ENCODE assay signal across 23 cellular contexts in the genomic region with DNA sequence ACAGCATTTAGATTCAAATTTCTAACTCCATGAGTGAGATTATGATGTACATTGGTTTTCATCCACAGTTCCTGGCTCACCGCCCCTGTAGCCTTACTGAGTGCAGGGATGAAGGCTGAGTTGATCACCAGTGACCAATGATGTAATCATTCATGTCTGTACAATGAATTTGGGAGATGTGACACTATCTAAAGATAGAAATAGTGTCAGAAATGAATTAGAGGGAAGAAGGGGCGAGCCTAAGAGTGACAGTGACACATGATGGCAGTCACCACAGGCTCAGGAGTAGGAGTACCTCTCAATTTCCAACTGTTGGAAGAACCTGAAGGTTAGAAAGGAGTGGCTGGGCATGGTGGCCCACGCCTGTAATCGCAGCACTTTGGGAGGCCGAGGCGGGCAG. TPM values are rescaled to one million over a fixed set of nuclear protein-coding genes. Genes with fewer than 3 reads are reported as not detected.
DNase-seq lines count a peak whose midpoint lies in the region; ATAC-seq and TF ChIP-seq lines count a peak whose summit lies in the region.
"Had no signal": no experiment of that assay in that cellular context is flagged by ENCODE, and none has a peak within 500 bp of the region (broad histone marks: within the 10 kb centered on the region; RNA-seq: fewer than 3 reads in every experiment).

No MANE protein-coding gene starts in this region.

- H3K4me1 Mint-ChIP-seq in CD4-positive, alpha-beta T cell (ENCODE audit: low read depth), result peaks cover 68% of the 10 kb centered on the region
- H3K4me1 Mint-ChIP-seq in CD8-positive, alpha-beta T cell (ENCODE audit: low read depth), result peaks cover 60% of the 10 kb centered on the region
- peaks cover 51% of the 10 kb centered on the region for H3K4me1 Mint-ChIP-seq in activated T-helper 1 cell treated with anti-CD3 and anti-CD28 coated beads, Interleukin-12 subunit alpha, Interleukin-12 subunit beta, Interleukin-2, Interleukin-4 antibody, amounts not matched to agents 30 ng/mL and 10 ng/mL and 1 ng/mL, durations not matched to agents 14 hours and 24 hours and 36 hours (ENCODE audit: low read depth)
- peaks cover 41 to 74% (median 65%) of the 10 kb centered on the region in 7 donors for H3K4me1 Mint-ChIP-seq in naive thymus-derived CD4-positive, alpha-beta T cell

- TF ChIP-seq CTCF in CD4-positive, alpha-beta T cell (IDR thresholded peaks at IDR 0.05), result no peak
- TF ChIP-seq CTCF in CD8-positive, alpha-beta T cell (IDR thresholded peaks at IDR 0.05), result no peak
- TF ChIP-seq CTCF in lower lobe of right lung (IDR thresholded peaks at IDR 0.05), result no peak
- TF ChIP-seq CTCF in GM10248 (IDR thresholded peaks at IDR 0.05; ENCODE audit: control extremely low read depth, extremely low read depth, low read depth, missing control alignments), result no peak

- H3K36me3 ChIP-seq in CD8-positive, alpha-beta T cell (ENCODE audit: insufficient read depth, low read length), result no peaks in the 10 kb centered on the region
- H3K36me3 ChIP-seq in naive thymus-derived CD4-positive, alpha-beta T cell (ENCODE audit: control insufficient read depth in 2 of 3, insufficient read depth in 3 of 3, low read length in 3 of 3), result peaks cover 0 to 21% (median 0%) of the 10 kb centered on the region in 3 experiments
- peaks cover 10% of the 10 kb centered on the region for H3K36me3 ChIP-seq in lower lobe of right lung

- no peak overlapping the region for H3K4me3 ChIP-seq in CD8-positive, alpha-beta T cell (ENCODE audit: low read depth, low read length)
- no peak overlapping the region for H3K4me3 ChIP-seq in naive thymus-derived CD4-positive, alpha-beta T cell (ENCODE audit: low read length)
- H3K4me3 ChIP-seq in lower lobe of right lung, result no peak overlapping the region
- H3K4me3 ChIP-seq: GM12878, GM23338 had no signal

- H3K27me3 ChIP-seq in CD4-positive, alpha-beta T cell (ENCODE audit: control insufficient read depth, insufficient read depth, low read length), result no peaks in the 10 kb centered on the region
- H3K27me3 ChIP-seq in CD8-positive, alpha-beta T cell (ENCODE audit: insufficient read depth, low read length), result no peaks in the 10 kb centered on the region
- no peaks in the 10 kb centered on the region for H3K27me3 ChIP-seq in naive thymus-derived CD4-positive, alpha-beta T cell (ENCODE audit: control insufficient read depth in 2 of 2, insufficient read depth in 2 of 2, low read length in 2 of 2)
- no peaks in the 10 kb centered on the region for H3K27me3 ChIP-seq in lower lobe of right lung (ENCODE audit: low read depth)

- DNase-seq in CD4-positive, alpha-beta T cell, result no peak
- DNase-seq in CD8-positive, alpha-beta T cell, result no peak
- no peak for DNase-seq in activated T-helper 1 cell treated with anti-CD3 and anti-CD28 coated beads, Interleukin-12 subunit alpha, Interleukin-12 subunit beta, Interleukin-2, Interleukin-4 antibody, amounts not matched to agents 30 ng/mL and 10 ng/mL and 1 ng/mL, durations not matched to agents 14 hours and 24 hours and 36 hours (ENCODE audit: low spot score)
- DNase-seq in naive thymus-derived CD4-positive, alpha-beta T cell, result no peak
- DNase-seq in lower lobe of right lung, result no peak
- DNase-seq in KG1 (lab: John Stamatoyannopoulos, UW), result no peak
- DNase-seq in GM03348 (ENCODE audit: low spot score), result no peak
- DNase-seq in GM10248 (ENCODE audit: extremely low spot score), result no peak
- DNase-seq: ACHN, DMS153, GDM1, HCEC 1CT, NCI-H1105, NCI-H2081, NCI-H2171 treated with DMSO at 0.1 percent for 48 hours, NCI-H510A, NCI-H748 treated with DMSO at 0.1 percent for 48 hours, OCI-M1, SHP77, SK-N-SH had no signal

- ATAC-seq in CD4-positive, alpha-beta T cell (ENCODE audit: poor library complexity), result no peak
- ATAC-seq in CD8-positive, alpha-beta T cell, result no peak
- ATAC-seq in naive thymus-derived CD4-positive, alpha-beta T cell, result no peak
- no peak for ATAC-seq in lower lobe of right lung
- ATAC-seq: GM12878, GM23338 had no signal

- CTCF ChIA-PET in CD4-positive, alpha-beta T cell (lab: Charles Lee), result no interaction called here
- CTCF ChIA-PET in CD8-positive, alpha-beta T cell (lab: Charles Lee), result no interaction called here
- CTCF ChIA-PET in naive thymus-derived CD4-positive, alpha-beta T cell (lab: Charles Lee), result interaction anchor here (1.4 kb wide), 1 partner anchor 38 kb away, joined by 5 read pairs; no protein-coding TSS in a partner anchor
- CTCF ChIA-PET in GM10248 (lab: Yijun Ruan, JAX), result interaction anchor here (1.0 kb wide), 1 partner anchor 26 kb away, joined by 3 read pairs; no protein-coding TSS in a partner anchor

- H3K4me3 Mint-ChIP-seq in CD4-positive, alpha-beta T cell, result peak overlapping the region; percentile 100
- peak overlapping the region; percentile 18 for H3K4me3 Mint-ChIP-seq in CD8-positive, alpha-beta T cell
- H3K4me3 Mint-ChIP-seq in activated T-helper 1 cell treated with anti-CD3 and anti-CD28 coated beads, Interleukin-12 subunit alpha, Interleukin-12 subunit beta, Interleukin-2, Interleukin-4 antibody, amounts not matched to agents 30 ng/mL and 10 ng/mL and 1 ng/mL, durations not matched to agents 14 hours and 24 hours and 36 hours, result peak overlapping the region; percentile 12
- H3K4me3 Mint-ChIP-seq in naive thymus-derived CD4-positive, alpha-beta T cell, result peak overlapping the region in 7 of 10 donors; percentile 4 to 100 (median 33)

- no peaks in the 10 kb centered on the region for H3K9me3 ChIP-seq in CD4-positive, alpha-beta T cell (ENCODE audit: control insufficient read depth, low read length)
- H3K9me3 ChIP-seq in CD8-positive, alpha-beta T cell (ENCODE audit: low read length), result no peaks in the 10 kb centered on the region
- H3K9me3 ChIP-seq in naive thymus-derived CD4-positive, alpha-beta T cell (ENCODE audit: control insufficient read depth in 2 of 3, low read length in 3 of 3), result no peaks in the 10 kb centered on the region
- no peaks in the 10 kb centered on the region for H3K9me3 ChIP-seq in lower lobe of right lung
- H3K9me3 ChIP-seq: SK-N-SH had no signal

- POLR2A ChIA-PET in CD4-positive, alpha-beta T cell (lab: Charles Lee), result interaction anchor here (1.0 to 1.4 kb wide), 3 partner anchors 21 to 87 kb away, joined by 3 to 5 read pairs (median 3); partner anchors contain the start of gene SMCHD1
- POLR2A ChIA-PET in CD8-positive, alpha-beta T cell (lab: Charles Lee), result interaction anchor here (0.7 kb wide), 1 partner anchor 88 kb away, joined by 3 read pairs; no protein-coding TSS in a partner anchor
- POLR2A ChIA-PET in naive thymus-derived CD4-positive, alpha-beta T cell (lab: Charles Lee), result interaction anchor here (0.6 to 1.4 kb wide), 6 partner anchors 21 to 139 kb away, joined by 3 to 8 read pairs (median 4); partner anchors contain the start of gene SMCHD1
- POLR2A ChIA-PET in GM10248 (lab: Yijun Ruan, JAX), result no interaction called here

- peak overlapping the region; percentile 99 for H3K27ac Mint-ChIP-seq in CD4-positive, alpha-beta T cell
- H3K27ac Mint-ChIP-seq in CD8-positive, alpha-beta T cell, result no peak overlapping the region
- no peak overlapping the region for H3K27ac Mint-ChIP-seq in activated T-helper 1 cell treated with anti-CD3 and anti-CD28 coated beads, Interleukin-12 subunit alpha, Interleukin-12 subunit beta, Interleukin-2, Interleukin-4 antibody, amounts not matched to agents 30 ng/mL and 10 ng/mL and 1 ng/mL, durations not matched to agents 14 hours and 24 hours and 36 hours
- H3K27ac Mint-ChIP-seq in naive thymus-derived CD4-positive, alpha-beta T cell, result peak overlapping the region in 4 of 9 donors; percentile 13 to 99 (median 35)
- H3K27ac Mint-ChIP-seq: GM23338 had no signal

- peaks cover 63% of the 10 kb centered on the region for H3K36me3 Mint-ChIP-seq in CD4-positive, alpha-beta T cell (ENCODE audit: low read depth)
- H3K36me3 Mint-ChIP-seq in CD8-positive, alpha-beta T cell, result peaks cover 42% of the 10 kb centered on the region
- H3K36me3 Mint-ChIP-seq in activated T-helper 1 cell treated with anti-CD3 and anti-CD28 coated beads, Interleukin-12 subunit alpha, Interleukin-12 subunit beta, Interleukin-2, Interleukin-4 antibody, amounts not matched to agents 30 ng/mL and 10 ng/mL and 1 ng/mL, durations not matched to agents 14 hours and 24 hours and 36 hours (ENCODE audit: low read depth), result peaks cover 31% of the 10 kb centered on the region
- peaks cover 10 to 24% (median 23%) of the 10 kb centered on the region in 5 donors for H3K36me3 Mint-ChIP-seq in naive thymus-derived CD4-positive, alpha-beta T cell

- intact Hi-C loops in CD4-positive, alpha-beta T cell (cut with DNase I, micrococcal nuclease), result loop anchor here in 1 of 2 experiments (10.0 kb wide), 1 partner anchor 217 kb away; no protein-coding TSS in a partner anchor
- intact Hi-C loops in CD8-positive, alpha-beta T cell (cut with DNase I, micrococcal nuclease), result no loop called here
- intact Hi-C loops in activated T-helper 1 cell treated with anti-CD3 and anti-CD28 coated beads, Interleukin-12 subunit alpha, Interleukin-12 subunit beta, Interleukin-2, Interleukin-4 antibody, amounts not matched to agents 30 ng/mL and 10 ng/mL and 1 ng/mL, durations not matched to agents 14 hours and 24 hours and 36 hours (cut with micrococcal nuclease), result no loop called here
- intact Hi-C loops in naive thymus-derived CD4-positive, alpha-beta T cell (cut with micrococcal nuclease), result no loop called here
- intact Hi-C loops in lower lobe of right lung (cut with DNase I), result no loop called here

- peaks cover 27% of the 10 kb centered on the region for H3K4me1 ChIP-seq in CD8-positive, alpha-beta T cell (ENCODE audit: insufficient read depth, low read length)
- peaks cover 10 to 13% of the 10 kb centered on the region in 2 donors for H3K4me1 ChIP-seq in naive thymus-derived CD4-positive, alpha-beta T cell (ENCODE audit: control insufficient read depth in 2 of 2, insufficient read depth in 2 of 2, low read length in 2 of 2)
- peaks cover 15% of the 10 kb centered on the region for H3K4me1 ChIP-seq in lower lobe of right lung

- no peaks in the 10 kb centered on the region for H3K27me3 Mint-ChIP-seq in CD4-positive, alpha-beta T cell
- no peaks in the 10 kb centered on the region for H3K27me3 Mint-ChIP-seq in CD8-positive, alpha-beta T cell (ENCODE audit: low read depth)
- no peaks in the 10 kb centered on the region for H3K27me3 Mint-ChIP-seq in activated T-helper 1 cell treated with anti-CD3 and anti-CD28 coated beads, Interleukin-12 subunit alpha, Interleukin-12 subunit beta, Interleukin-2, Interleukin-4 antibody, amounts not matched to agents 30 ng/mL and 10 ng/mL and 1 ng/mL, durations not matched to agents 14 hours and 24 hours and 36 hours (ENCODE audit: insufficient read depth)
- no peaks in the 10 kb centered on the region for H3K27me3 Mint-ChIP-seq in naive thymus-derived CD4-positive, alpha-beta T cell

- H3K27ac ChIP-seq in CD4-positive, alpha-beta T cell (ENCODE audit: low read depth, low read length), result no peak overlapping the region
- H3K27ac ChIP-seq in CD8-positive, alpha-beta T cell (ENCODE audit: low read depth, low read length), result no peak overlapping the region
- no peak overlapping the region for H3K27ac ChIP-seq in naive thymus-derived CD4-positive, alpha-beta T cell (ENCODE audit: low read depth, low read length)
- no peak overlapping the region for H3K27ac ChIP-seq in lower lobe of right lung
- H3K27ac ChIP-seq: C4-2B had no signal

- no peaks in the 10 kb centered on the region for H3K9me3 Mint-ChIP-seq in CD4-positive, alpha-beta T cell
- no peaks in the 10 kb centered on the region for H3K9me3 Mint-ChIP-seq in CD8-positive, alpha-beta T cell
- H3K9me3 Mint-ChIP-seq in activated T-helper 1 cell treated with anti-CD3 and anti-CD28 coated beads, Interleukin-12 subunit alpha, Interleukin-12 subunit beta, Interleukin-2, Interleukin-4 antibody, amounts not matched to agents 30 ng/mL and 10 ng/mL and 1 ng/mL, durations not matched to agents 14 hours and 24 hours and 36 hours, result no peaks in the 10 kb centered on the region
- no peaks in the 10 kb centered on the region for H3K9me3 Mint-ChIP-seq in naive thymus-derived CD4-positive, alpha-beta T cell
- H3K9me3 Mint-ChIP-seq: GM23338 had no signal

RNA-seq across cellular contexts. Expression of gene METTL4, which starts 3.2 kb away (rescaled TPM):
- 10 to 100 TPM in 1 of 2 experiments, 1 to 10 TPM in 1; 6.5 to 10.4 TPM for total RNA-seq in CD4-positive, alpha-beta T cell
- 1 to 10 TPM; 4.8 to 5.4 TPM for total RNA-seq in CD8-positive, alpha-beta T cell
- total RNA-seq in activated T-helper 1 cell treated with anti-CD3 and anti-CD28 coated beads, Interleukin-12 subunit alpha, Interleukin-12 subunit beta, Interleukin-2, Interleukin-4 antibody, amounts not matched to agents 30 ng/mL and 10 ng/mL and 1 ng/mL, durations not matched to agents 14 hours and 24 hours and 36 hours, result 15.0 and 26.2 TPM in 2 replicates
- 10 to 100 TPM; 13.8 to 32.5 (median 22.8) TPM for total RNA-seq in naive thymus-derived CD4-positive, alpha-beta T cell
- polyA plus RNA-seq in naive thymus-derived CD4-positive, alpha-beta T cell, result 10 to 100 TPM; 12.0 to 18.7 TPM
- total RNA-seq in lower lobe of right lung, result 11.5 TPM

RNA-seq across cellular contexts. Expression of gene NDC80, which starts 3.2 kb away (rescaled TPM):
- 1 to 10 TPM; 6.3 to 7.5 TPM for total RNA-seq in CD4-positive, alpha-beta T cell
- total RNA-seq in CD8-positive, alpha-beta T cell, result 1 to 10 TPM; 5.6 to 7.1 TPM
- total RNA-seq in activated T-helper 1 cell treated with anti-CD3 and anti-CD28 coated beads, Interleukin-12 subunit alpha, Interleukin-12 subunit beta, Interleukin-2, Interleukin-4 antibody, amounts not matched to agents 30 ng/mL and 10 ng/mL and 1 ng/mL, durations not matched to agents 14 hours and 24 hours and 36 hours, result 41.2 and 42.6 TPM in 2 replicates
- total RNA-seq in naive thymus-derived CD4-positive, alpha-beta T cell, result 10 to 100 TPM in 1 of 5 experiments, 1 to 10 TPM in 4; 2.4 to 53.6 (median 2.7) TPM
- polyA plus RNA-seq in naive thymus-derived CD4-positive, alpha-beta T cell, result 1 to 10 TPM; 1.3 to 2.4 TPM
- 1.1 TPM for total RNA-seq in lower lobe of right lung

Comparison
In these comparisons a context has a peak if more than half of its experiments do, and no peak if none do; other contexts are left out.
1. H3K4me3 Mint-ChIP-seq: peak in every context shown above with its lines; median percentile 100 in CD4-positive, alpha-beta T cell; 33 in naive thymus-derived CD4-positive, alpha-beta T cell; 18 in CD8-positive, alpha-beta T cell; 12 in activated T-helper 1 cell treated with anti-CD3 and anti-CD28 coated beads, Interleukin-12 subunit alpha, Interleukin-12 subunit beta, Interleukin-2, Interleukin-4 antibody, amounts not matched to agents 30 ng/mL and 10 ng/mL and 1 ng/mL, durations not matched to agents 14 hours and 24 hours and 36 hours.
2. CTCF ChIA-PET loops: an anchor here in naive thymus-derived CD4-positive, alpha-beta T cell (1.4 kb wide) and GM10248 (1.0 kb wide); none called in CD4-positive, alpha-beta T cell and CD8-positive, alpha-beta T cell.